In the genomic region with DNA sequence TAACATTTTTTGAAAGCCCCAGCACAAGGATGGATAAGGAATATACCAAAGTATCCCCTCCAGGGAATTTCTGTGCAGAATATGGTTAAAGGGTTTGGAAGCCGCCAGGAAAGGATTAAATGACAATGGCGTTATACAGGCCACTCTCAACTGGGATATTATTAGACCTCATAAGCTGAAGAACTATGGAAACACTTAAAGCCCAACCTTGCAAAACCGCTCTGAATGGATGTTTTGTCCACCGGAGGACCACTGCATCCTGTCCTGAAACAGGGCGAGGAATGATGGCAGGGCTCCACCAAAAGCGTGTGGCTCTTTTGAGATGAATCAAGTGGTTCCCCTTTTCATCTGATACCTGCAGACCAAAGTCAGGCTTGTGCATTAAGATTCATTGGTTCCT, we compare ENCODE assay signal across 22 cellular contexts.
"Had no signal": no experiment of that assay in that cellular context is flagged by ENCODE, and none has a peak within 500 bp of the region (broad histone marks: within the 10 kb centered on the region; RNA-seq: fewer than 3 reads in every experiment).

No MANE protein-coding gene starts in this region.

- DNase-seq: activated CD4-positive, alpha-beta memory T cell treated with anti-CD3 and anti-CD28 coated beads, Interleukin-2, amount 10 ng/mL, durations not matched to agents 7 days and 5 days; activated CD4-positive, alpha-beta T cell treated with anti-CD3 and anti-CD28 coated beads for 36 hours; activated CD4-positive, alpha-beta T cell treated with anti-CD3 and anti-CD28 coated beads, Interleukin-2, amount 50 U/mL, for 1 hour; activated naive CD4-positive, alpha-beta T cell treated with anti-CD3 and anti-CD28 coated beads, Interleukin-2, amount 50 U/mL, for 16 hours; activated naive CD8-positive, alpha-beta T cell treated with anti-CD3 and anti-CD28 coated beads, Interleukin-2, amount 10 ng/mL, durations not matched to agents 7 days and 5 days; activated T-cell treated with anti-CD3 and anti-CD28 coated beads for 4 hours; adrenal gland; anterior cingulate cortex; caudate nucleus; MV-4-11; NCI-H1105; NCI-H1436; NCI-H1694 treated with DMSO at 0.1 percent for 48 hours; NCI-H2107; NCI-H446 treated with DMSO at 0.1 percent for 48 hours; NCI-H524 treated with DMSO at 0.1 percent for 48 hours; PC-9; SIG-M5; T-cell; WERI-Rb-1 had no signal

- H3K4me3 ChIP-seq: adrenal gland, PC-9, SK-N-MC had no signal

- H3K27ac ChIP-seq: adrenal gland, KMS-11, PC-9, SK-N-MC, WERI-Rb-1 had no signal

- H3K9ac ChIP-seq: KMS-11 had no signal

- ATAC-seq: activated CD4-positive, alpha-beta T cell treated with anti-CD3 and anti-CD28 coated beads for 36 hours; T-cell had no signal

- H3K4me2 ChIP-seq: KMS-11, PC-9 had no signal

- H3K27ac Mint-ChIP-seq: activated CD4-positive, alpha-beta memory T cell treated with anti-CD3 and anti-CD28 coated beads, Interleukin-2, amount 10 ng/mL, durations not matched to agents 7 days and 5 days; activated naive CD8-positive, alpha-beta T cell treated with anti-CD3 and anti-CD28 coated beads, Interleukin-2, amount 10 ng/mL, durations not matched to agents 7 days and 5 days had no signal

- H3K36me3 ChIP-seq: adrenal gland, WERI-Rb-1 had no signal

- H3K27me3 Mint-ChIP-seq: activated CD4-positive, alpha-beta memory T cell treated with anti-CD3 and anti-CD28 coated beads, Interleukin-2, amount 10 ng/mL, durations not matched to agents 7 days and 5 days; activated CD4-positive, alpha-beta T cell treated with anti-CD3 and anti-CD28 coated beads for 36 hours; activated naive CD8-positive, alpha-beta T cell treated with anti-CD3 and anti-CD28 coated beads, Interleukin-2, amount 10 ng/mL, durations not matched to agents 7 days and 5 days; T-cell had no signal

- H3K27me3 ChIP-seq: adrenal gland had no signal

- H3K4me3 Mint-ChIP-seq: activated CD4-positive, alpha-beta memory T cell treated with anti-CD3 and anti-CD28 coated beads, Interleukin-2, amount 10 ng/mL, durations not matched to agents 7 days and 5 days; activated CD4-positive, alpha-beta T cell treated with anti-CD3 and anti-CD28 coated beads for 36 hours; activated naive CD8-positive, alpha-beta T cell treated with anti-CD3 and anti-CD28 coated beads, Interleukin-2, amount 10 ng/mL, durations not matched to agents 7 days and 5 days had no signal

- H3K9me3 ChIP-seq: adrenal gland had no signal

- H3K9me3 Mint-ChIP-seq: activated CD4-positive, alpha-beta memory T cell treated with anti-CD3 and anti-CD28 coated beads, Interleukin-2, amount 10 ng/mL, durations not matched to agents 7 days and 5 days; activated naive CD8-positive, alpha-beta T cell treated with anti-CD3 and anti-CD28 coated beads, Interleukin-2, amount 10 ng/mL, durations not matched to agents 7 days and 5 days; T-cell had no signal

- H2AFZ ChIP-seq: PC-9 had no signal
